In the genomic region with DNA sequence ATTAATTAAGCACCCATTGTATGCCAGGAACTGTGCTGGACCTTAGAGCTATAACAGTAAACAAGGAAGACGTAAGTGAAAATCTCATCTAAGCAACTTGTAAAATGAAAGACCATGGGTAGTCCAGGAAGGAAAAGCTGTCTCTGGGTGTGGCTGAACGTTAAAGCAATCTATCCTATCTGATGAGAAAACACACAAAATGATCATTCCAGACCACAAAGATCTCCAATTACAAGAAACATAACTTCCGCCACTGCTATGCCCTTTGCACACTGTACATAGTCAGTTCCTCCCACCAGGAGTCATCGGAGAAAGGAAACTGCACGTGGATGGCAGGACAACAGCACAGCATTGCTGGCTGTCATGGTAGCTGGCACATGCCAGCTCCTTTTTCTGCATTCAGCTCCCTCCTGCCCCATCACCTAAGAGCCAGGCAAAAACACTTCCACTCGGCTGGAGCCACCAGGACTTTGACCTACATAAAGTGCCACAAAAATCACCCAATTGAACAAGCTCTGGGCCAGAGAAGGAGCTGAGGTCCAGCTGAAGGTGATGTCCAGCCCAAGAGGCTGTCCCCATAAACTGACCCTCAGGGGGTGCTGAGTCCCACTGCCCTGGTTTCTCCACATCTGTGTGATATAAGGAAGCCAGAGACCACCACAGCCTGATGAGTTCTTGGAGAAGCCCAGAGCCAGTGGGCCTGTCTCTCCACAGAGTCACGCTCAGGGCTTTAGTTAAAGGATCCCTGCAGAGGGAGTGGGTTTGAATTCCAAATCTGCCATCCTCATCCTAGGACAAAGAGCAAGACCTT, we compare ENCODE assay signal across 1 cellular context.
A peak's percentile ranks its signal among the peaks of the same experiment; 100 is the strongest.
TF ChIP-seq lines count a peak whose summit lies in the region.

No MANE protein-coding gene starts in this region.

TF ChIP-seq in HepG2, 621 proteins besides CTCF, POLR2A, EP300 and RAD21 (continued from another document and continues in another):
- TF ChIP-seq ARID5B (CRISPR knock-in tag; IDR thresholded peaks at IDR 0.05) (peak; percentile 93), ZNF264 (CRISPR knock-in tag; IDR thresholded peaks at IDR 0.05) (peak; percentile 76; the same call in 1 of the 2 replicates), ZNF891 (CRISPR knock-in tag; IDR thresholded peaks at IDR 0.05) (0 out of 2 replicates have a peak, but pooled peaks have one; percentile 64), KDM1A (CRISPR knock-in tag; IDR thresholded peaks at IDR 0.05) (no peak), ZNF766 (CRISPR knock-in tag; IDR thresholded peaks at IDR 0.05; ENCODE audit: borderline replicate concordance) (peak; percentile 74; the same call in 1 of the 2 replicates), HINFP (CRISPR knock-in tag; IDR thresholded peaks at IDR 0.05; ENCODE audit: low read depth) (peak; percentile 69; the same call in 1 of the 2 replicates), NKX3-1 (CRISPR knock-in tag; IDR thresholded peaks at IDR 0.05) (peak; percentile 82), ZFX (CRISPR knock-in tag; IDR thresholded peaks at IDR 0.05; ENCODE audit: low read depth) (peak; percentile 66; the same call in 1 of the 2 replicates), ZSCAN25 (CRISPR knock-in tag; IDR thresholded peaks at IDR 0.05) (no peak), ASH2L (IDR thresholded peaks at IDR 0.05; ENCODE audit: insufficient read length, low read depth, low read length) (no peak), ZBTB42 (CRISPR knock-in tag; IDR thresholded peaks at IDR 0.05) (0 out of 2 replicates have a peak, but pooled peaks have one; percentile 75), ZNF367 (CRISPR knock-in tag; IDR thresholded peaks at IDR 0.05; ENCODE audit: borderline replicate concordance) (no peak), ZNF34 (CRISPR knock-in tag; IDR thresholded peaks at IDR 0.05; ENCODE audit: borderline replicate concordance) (0 out of 2 replicates have a peak, but pooled peaks have one; percentile 33), ZNF709 (CRISPR knock-in tag; IDR thresholded peaks at IDR 0.05) (0 out of 2 replicates have a peak, but pooled peaks have one; percentile 59), ZNF331 (CRISPR knock-in tag; IDR thresholded peaks at IDR 0.05) (peak; percentile 86), ZNF577 (CRISPR knock-in tag; IDR thresholded peaks at IDR 0.05; ENCODE audit: borderline replicate concordance, low read depth) (no peak), ZNF503 (CRISPR knock-in tag; IDR thresholded peaks at IDR 0.05) (peak; percentile 86), CC2D1A (CRISPR knock-in tag; IDR thresholded peaks at IDR 0.05) (0 out of 2 replicates have a peak, but pooled peaks have one; percentile 86), FOXJ3 (CRISPR knock-in tag; IDR thresholded peaks at IDR 0.05; ENCODE audit: borderline replicate concordance) (peak; percentile 73; the same call in 1 of the 2 replicates), LCORL (IDR thresholded peaks at IDR 0.05) (no peak), LCORL (CRISPR knock-in tag; IDR thresholded peaks at IDR 0.05) (peak; percentile 57), ZSCAN31 (CRISPR knock-in tag; IDR thresholded peaks at IDR 0.05; ENCODE audit: low read depth) (0 out of 2 replicates have a peak, but pooled peaks have one; percentile 69), ZBTB20 (CRISPR knock-in tag; IDR thresholded peaks at IDR 0.05; ENCODE audit: borderline replicate concordance, low read depth) (peak; percentile 83; the same call in 1 of the 2 replicates), GABPA (IDR thresholded peaks at IDR 0.05; ENCODE audit: low read depth, low read length) (no peak), GABPA (CRISPR knock-in tag; IDR thresholded peaks at IDR 0.05; ENCODE audit: low read depth) (peak; percentile 80), MEIS2 (CRISPR knock-in tag; IDR thresholded peaks at IDR 0.05) (peak; percentile 90)
- TF ChIP-seq, protein P1, sequence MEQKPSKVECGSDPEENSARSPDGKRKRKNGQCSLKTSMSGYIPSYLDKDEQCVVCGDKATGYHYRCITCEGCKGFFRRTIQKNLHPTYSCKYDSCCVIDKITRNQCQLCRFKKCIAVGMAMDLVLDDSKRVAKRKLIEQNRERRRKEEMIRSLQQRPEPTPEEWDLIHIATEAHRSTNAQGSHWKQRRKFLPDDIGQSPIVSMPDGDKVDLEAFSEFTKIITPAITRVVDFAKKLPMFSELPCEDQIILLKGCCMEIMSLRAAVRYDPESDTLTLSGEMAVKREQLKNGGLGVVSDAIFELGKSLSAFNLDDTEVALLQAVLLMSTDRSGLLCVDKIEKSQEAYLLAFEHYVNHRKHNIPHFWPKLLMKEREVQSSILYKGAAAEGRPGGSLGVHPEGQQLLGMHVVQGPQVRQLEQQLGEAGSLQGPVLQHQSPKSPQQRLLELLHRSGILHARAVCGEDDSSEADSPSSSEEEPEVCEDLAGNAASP (CRISPR knock-in tag; IDR thresholded peaks at IDR 0.05; ENCODE audit: borderline replicate concordance), result peak; percentile 48; the same call in 1 of the 2 replicates
- TF ChIP-seq, protein P2, sequence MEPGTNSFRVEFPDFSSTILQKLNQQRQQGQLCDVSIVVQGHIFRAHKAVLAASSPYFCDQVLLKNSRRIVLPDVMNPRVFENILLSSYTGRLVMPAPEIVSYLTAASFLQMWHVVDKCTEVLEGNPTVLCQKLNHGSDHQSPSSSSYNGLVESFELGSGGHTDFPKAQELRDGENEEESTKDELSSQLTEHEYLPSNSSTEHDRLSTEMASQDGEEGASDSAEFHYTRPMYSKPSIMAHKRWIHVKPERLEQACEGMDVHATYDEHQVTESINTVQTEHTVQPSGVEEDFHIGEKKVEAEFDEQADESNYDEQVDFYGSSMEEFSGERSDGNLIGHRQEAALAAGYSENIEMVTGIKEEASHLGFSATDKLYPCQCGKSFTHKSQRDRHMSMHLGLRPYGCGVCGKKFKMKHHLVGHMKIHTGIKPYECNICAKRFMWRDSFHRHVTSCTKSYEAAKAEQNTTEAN (CRISPR knock-in tag; conservative IDR thresholded peaks at IDR 0.05), result peak; percentile 90
- TF ChIP-seq, protein P3, sequence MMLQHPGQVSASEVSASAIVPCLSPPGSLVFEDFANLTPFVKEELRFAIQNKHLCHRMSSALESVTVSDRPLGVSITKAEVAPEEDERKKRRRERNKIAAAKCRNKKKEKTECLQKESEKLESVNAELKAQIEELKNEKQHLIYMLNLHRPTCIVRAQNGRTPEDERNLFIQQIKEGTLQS (CRISPR knock-in tag; IDR thresholded peaks at IDR 0.05), result peak; percentile 62; the same call in 1 of the 2 replicates
- TF ChIP-seq, protein P4, sequence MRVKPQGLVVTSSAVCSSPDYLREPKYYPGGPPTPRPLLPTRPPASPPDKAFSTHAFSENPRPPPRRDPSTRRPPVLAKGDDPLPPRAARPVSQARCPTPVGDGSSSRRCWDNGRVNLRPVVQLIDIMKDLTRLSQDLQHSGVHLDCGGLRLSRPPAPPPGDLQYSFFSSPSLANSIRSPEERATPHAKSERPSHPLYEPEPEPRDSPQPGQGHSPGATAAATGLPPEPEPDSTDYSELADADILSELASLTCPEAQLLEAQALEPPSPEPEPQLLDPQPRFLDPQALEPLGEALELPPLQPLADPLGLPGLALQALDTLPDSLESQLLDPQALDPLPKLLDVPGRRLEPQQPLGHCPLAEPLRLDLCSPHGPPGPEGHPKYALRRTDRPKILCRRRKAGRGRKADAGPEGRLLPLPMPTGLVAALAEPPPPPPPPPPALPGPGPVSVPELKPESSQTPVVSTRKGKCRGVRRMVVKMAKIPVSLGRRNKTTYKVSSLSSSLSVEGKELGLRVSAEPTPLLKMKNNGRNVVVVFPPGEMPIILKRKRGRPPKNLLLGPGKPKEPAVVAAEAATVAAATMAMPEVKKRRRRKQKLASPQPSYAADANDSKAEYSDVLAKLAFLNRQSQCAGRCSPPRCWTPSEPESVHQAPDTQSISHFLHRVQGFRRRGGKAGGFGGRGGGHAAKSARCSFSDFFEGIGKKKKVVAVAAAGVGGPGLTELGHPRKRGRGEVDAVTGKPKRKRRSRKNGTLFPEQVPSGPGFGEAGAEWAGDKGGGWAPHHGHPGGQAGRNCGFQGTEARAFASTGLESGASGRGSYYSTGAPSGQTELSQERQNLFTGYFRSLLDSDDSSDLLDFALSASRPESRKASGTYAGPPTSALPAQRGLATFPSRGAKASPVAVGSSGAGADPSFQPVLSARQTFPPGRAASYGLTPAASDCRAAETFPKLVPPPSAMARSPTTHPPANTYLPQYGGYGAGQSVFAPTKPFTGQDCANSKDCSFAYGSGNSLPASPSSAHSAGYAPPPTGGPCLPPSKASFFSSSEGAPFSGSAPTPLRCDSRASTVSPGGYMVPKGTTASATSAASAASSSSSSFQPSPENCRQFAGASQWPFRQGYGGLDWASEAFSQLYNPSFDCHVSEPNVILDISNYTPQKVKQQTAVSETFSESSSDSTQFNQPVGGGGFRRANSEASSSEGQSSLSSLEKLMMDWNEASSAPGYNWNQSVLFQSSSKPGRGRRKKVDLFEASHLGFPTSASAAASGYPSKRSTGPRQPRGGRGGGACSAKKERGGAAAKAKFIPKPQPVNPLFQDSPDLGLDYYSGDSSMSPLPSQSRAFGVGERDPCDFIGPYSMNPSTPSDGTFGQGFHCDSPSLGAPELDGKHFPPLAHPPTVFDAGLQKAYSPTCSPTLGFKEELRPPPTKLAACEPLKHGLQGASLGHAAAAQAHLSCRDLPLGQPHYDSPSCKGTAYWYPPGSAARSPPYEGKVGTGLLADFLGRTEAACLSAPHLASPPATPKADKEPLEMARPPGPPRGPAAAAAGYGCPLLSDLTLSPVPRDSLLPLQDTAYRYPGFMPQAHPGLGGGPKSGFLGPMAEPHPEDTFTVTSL (CRISPR knock-in tag; IDR thresholded peaks at IDR 0.05; ENCODE audit: borderline replicate concordance), result peak; percentile 84; the same call in 1 of the 2 replicates
- TF ChIP-seq, protein P5, sequence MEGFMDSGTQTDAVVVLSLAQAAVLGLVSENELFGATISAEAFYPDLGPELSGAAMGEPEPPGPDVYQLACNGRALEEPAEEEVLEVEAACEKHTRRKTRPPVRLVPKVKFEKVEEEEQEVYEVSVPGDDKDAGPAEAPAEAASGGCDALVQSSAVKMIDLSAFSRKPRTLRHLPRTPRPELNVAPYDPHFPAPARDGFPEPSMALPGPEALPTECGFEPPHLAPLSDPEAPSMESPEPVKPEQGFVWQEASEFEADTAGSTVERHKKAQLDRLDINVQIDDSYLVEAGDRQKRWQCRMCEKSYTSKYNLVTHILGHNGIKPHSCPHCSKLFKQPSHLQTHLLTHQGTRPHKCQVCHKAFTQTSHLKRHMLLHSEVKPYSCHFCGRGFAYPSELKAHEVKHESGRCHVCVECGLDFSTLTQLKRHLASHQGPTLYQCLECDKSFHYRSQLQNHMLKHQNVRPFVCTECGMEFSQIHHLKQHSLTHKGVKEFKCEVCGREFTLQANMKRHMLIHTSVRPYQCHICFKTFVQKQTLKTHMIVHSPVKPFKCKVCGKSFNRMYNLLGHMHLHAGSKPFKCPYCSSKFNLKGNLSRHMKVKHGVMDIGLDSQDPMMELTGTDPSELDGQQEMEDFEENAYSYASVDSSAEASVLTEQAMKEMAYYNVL (CRISPR knock-in tag; IDR thresholded peaks at IDR 0.05; ENCODE audit: borderline replicate concordance), result peak; percentile 87; the same call in 1 of the 2 replicates
- TF ChIP-seq, protein P6, sequence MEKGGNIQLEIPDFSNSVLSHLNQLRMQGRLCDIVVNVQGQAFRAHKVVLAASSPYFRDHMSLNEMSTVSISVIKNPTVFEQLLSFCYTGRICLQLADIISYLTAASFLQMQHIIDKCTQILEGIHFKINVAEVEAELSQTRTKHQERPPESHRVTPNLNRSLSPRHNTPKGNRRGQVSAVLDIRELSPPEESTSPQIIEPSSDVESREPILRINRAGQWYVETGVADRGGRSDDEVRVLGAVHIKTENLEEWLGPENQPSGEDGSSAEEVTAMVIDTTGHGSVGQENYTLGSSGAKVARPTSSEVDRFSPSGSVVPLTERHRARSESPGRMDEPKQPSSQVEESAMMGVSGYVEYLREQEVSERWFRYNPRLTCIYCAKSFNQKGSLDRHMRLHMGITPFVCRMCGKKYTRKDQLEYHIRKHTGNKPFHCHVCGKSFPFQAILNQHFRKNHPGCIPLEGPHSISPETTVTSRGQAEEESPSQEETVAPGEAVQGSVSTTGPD (CRISPR knock-in tag; IDR thresholded peaks at IDR 0.05), result 0 out of 2 replicates have a peak, but pooled peaks have one; percentile 46
